In the genomic region with DNA sequence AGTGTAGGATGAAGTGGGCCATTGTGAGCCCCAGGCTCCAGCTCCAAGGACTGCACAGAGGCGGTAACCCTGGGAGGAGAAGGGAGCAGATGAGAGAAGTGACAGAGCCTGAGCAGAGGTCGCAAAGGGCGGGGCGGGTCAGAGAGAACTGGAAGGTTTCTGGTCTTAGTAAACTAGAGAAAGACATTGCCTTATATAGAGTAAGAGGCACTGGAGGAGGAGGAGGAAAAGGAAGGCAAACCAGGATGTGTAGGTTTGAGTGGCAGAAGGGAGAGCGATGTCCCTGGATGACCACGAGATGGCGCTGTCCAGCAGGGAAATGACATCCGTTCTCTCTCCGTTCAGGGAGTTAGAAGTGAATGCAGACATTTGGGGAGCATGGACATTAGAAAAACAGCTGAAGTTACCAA, we compare ENCODE assay signal across 8 cellular contexts. TPM values are rescaled to one million over a fixed set of nuclear protein-coding genes. Genes with fewer than 3 reads are reported as not detected.
A peak's percentile ranks its signal among the peaks of the same experiment; 100 is the strongest.
DNase-seq lines count a peak whose midpoint lies in the region; ATAC-seq and TF ChIP-seq lines count a peak whose summit lies in the region.

No MANE protein-coding gene starts in this region.

- no peak overlapping the region for H3K27ac ChIP-seq in DOHH2 (ENCODE audit: low read depth, low read length)
- H3K27ac ChIP-seq in Karpas-422 (ENCODE audit: low read length): no peak overlapping the region
- H3K27ac ChIP-seq in ovary: no peak overlapping the region

- no peak overlapping the region for H3K9ac ChIP-seq in Karpas-422 (ENCODE audit: low read length)

- H3K4me2 ChIP-seq in DOHH2 (ENCODE audit: low read length) (no peak overlapping the region), Karpas-422 (ENCODE audit: low read depth, low read length, poor library complexity, severe bottlenecking) (no peak overlapping the region)

- peaks cover 5% of the 10 kb centered on the region for H3K9me3 Mint-ChIP-seq in type B pancreatic cell

- peaks cover 12% of the 10 kb centered on the region for H3K27me3 Mint-ChIP-seq in type B pancreatic cell

- H3K36me3 Mint-ChIP-seq in type B pancreatic cell: peaks cover 3% of the 10 kb centered on the region

- H3K27me3 ChIP-seq in DOHH2 (ENCODE audit: control insufficient read depth, low read length) (peaks cover 5% of the 10 kb centered on the region; the same call in 1 of the 2 replicates), Karpas-422 (ENCODE audit: low read length) (no peaks in the 10 kb centered on the region; the same call in 1 of the 2 replicates), ovary (no peaks in the 10 kb centered on the region)

- H3K9me2 ChIP-seq in DOHH2 (replicated peaks; ENCODE audit: control insufficient read depth, low read length) (no peaks in the 10 kb centered on the region), Karpas-422 (replicated peaks; ENCODE audit: insufficient read depth, low read length) (no peaks in the 10 kb centered on the region)

- 13 to 16% (median 15%) methylated on average over 9 of the region's 9 CpGs for WGBS in ovary, 3 donors

- peak overlapping the region; percentile 27 for H3K27ac Mint-ChIP-seq in type B pancreatic cell

- no peak overlapping the region for H3K4me3 Mint-ChIP-seq in type B pancreatic cell

- H3F3A ChIP-seq in DOHH2 (ENCODE audit: control insufficient read depth, insufficient read depth): no peaks in the 10 kb centered on the region

- no peak overlapping the region for H2AFZ ChIP-seq in Karpas-422 (ENCODE audit: low read length)

- TF ChIP-seq POLR2A in ovary (IDR thresholded peaks at IDR 0.05): no peak

- H3K4me3 ChIP-seq in DOHH2 (ENCODE audit: low read length) (no peak overlapping the region), Karpas-422 (ENCODE audit: low read length) (no peak overlapping the region), ovary (no peak overlapping the region)

- H3K36me3 ChIP-seq in DOHH2 (ENCODE audit: control insufficient read depth, low read length) (no peaks in the 10 kb centered on the region), Karpas-422 (ENCODE audit: insufficient read depth, low read length) (no peaks in the 10 kb centered on the region), ovary (no peaks in the 10 kb centered on the region)

- DNase-seq in Karpas-422 (peak; percentile 87), SHP77 (lab: John Stamatoyannopoulos, UW) (peak; percentile 32 to 44), germinal center (ENCODE audit: low spot score) (peak; percentile 75), ovary (peak; percentile 69 to 81 (median 79)), type B pancreatic cell (ENCODE audit: extremely low spot score, unreplicated experiment) (no peak)
- peak; percentile 75 for DNase-seq in activated gamma-delta T cell treated with anti-CD3 and anti-CD28 coated beads, Interleukin-2, amount 50 U/mL, for 16 hours (ENCODE audit: low read depth)

- H3K9me3 ChIP-seq in DOHH2 (ENCODE audit: control insufficient read depth, insufficient read depth, low read length) (peaks cover 8% of the 10 kb centered on the region; the same call in 1 of the 2 replicates), Karpas-422 (ENCODE audit: low read length) (peaks cover 5% of the 10 kb centered on the region; the same call in 1 of the 2 replicates), ovary (no peaks in the 10 kb centered on the region)

- TF ChIP-seq EP300 in ovary (IDR thresholded peaks at IDR 0.05): no peak

- H3K79me2 ChIP-seq in DOHH2 (ENCODE audit: control insufficient read depth, low read length): no peaks in the 10 kb centered on the region
- H3K79me2 ChIP-seq in Karpas-422 (ENCODE audit: low read length): no peaks in the 10 kb centered on the region

- H3K4me1 Mint-ChIP-seq in type B pancreatic cell (ENCODE audit: unreplicated experiment): peaks cover 11% of the 10 kb centered on the region

- H4K20me1 ChIP-seq in DOHH2 (ENCODE audit: control insufficient read depth, insufficient read depth, low read depth, low read length) (no peaks in the 10 kb centered on the region), Karpas-422 (ENCODE audit: insufficient read depth, low read depth, low read length) (no peaks in the 10 kb centered on the region)

- peak; percentile 89 for ATAC-seq in GM21723 (IDR thresholded peaks at IDR 0.05; ENCODE audit: unreplicated experiment)

- H3K4me1 ChIP-seq in DOHH2 (ENCODE audit: control insufficient read depth, low read length): peaks cover 12% of the 10 kb centered on the region
- H3K4me1 ChIP-seq in Karpas-422 (ENCODE audit: low read length): no peaks in the 10 kb centered on the region
- no peaks in the 10 kb centered on the region for H3K4me1 ChIP-seq in ovary (ENCODE audit: insufficient read depth)

- intact Hi-C loops in ovary (cut with DNase I): loop anchor here (5.0 to 10.0 kb wide), 3 partner anchors 122 to 130 kb away; no protein-coding TSS in a partner anchor

- TF ChIP-seq CTCF in DOHH2 (IDR thresholded peaks at IDR 0.05; ENCODE audit: low read depth, low read length, poor library complexity, severe bottlenecking) (peak; percentile 83), ovary (IDR thresholded peaks at IDR 0.05) (peak; percentile 22 to 76 (median 70)), type B pancreatic cell (conservative IDR thresholded peaks at IDR 0.05) (peak; percentile 89)

RNA-seq across cellular contexts. Expression of a gene that starts 49.0 kb away (rescaled TPM):
- total RNA-seq in Karpas-422 (2014; rRNA removed; shearing (Covaris generic); ENCODE audit: low replicate concordance): 0.22 and 0.87 TPM in 2 replicates
- total RNA-seq in ovary (1 to 10 TPM; 3.8 to 8.6 (median 6.1) TPM), type B pancreatic cell (ENCODE audit: low replicate concordance) (7.8 and 15.1 TPM in 2 replicates)
- 1 to 10 TPM; 6.3 to 9.4 TPM for polyA plus RNA-seq in ovary
